Comparison of ENCODE assay signal across 9 cellular contexts in genomic region chr10:72567884-72568283, GRCh38. TPM values are rescaled to one million over a fixed set of nuclear protein-coding genes. Genes with fewer than 3 reads are reported as not detected.
DNase-seq lines count a peak whose midpoint lies in the region; ATAC-seq and TF ChIP-seq lines count a peak whose summit lies in the region.
"Had no signal": no experiment of that assay in that cellular context is flagged by ENCODE, and none has a peak within 500 bp of the region (broad histone marks: within the 10 kb centered on the region; RNA-seq: fewer than 3 reads in every experiment).

No MANE protein-coding gene starts in this region.

- H3K36me3 Mint-ChIP-seq in nephron (ENCODE audit: low read depth): peaks cover 29% of the 10 kb centered on the region

- peaks cover 14% of the 10 kb centered on the region for H3K4me1 Mint-ChIP-seq in nephron

- no peak overlapping the region for H3K4me3 ChIP-seq in esophagus squamous epithelium

- no peak for ATAC-seq in GM19467 (IDR thresholded peaks at IDR 0.05; ENCODE audit: unreplicated experiment)

- 40 to 45% methylated on average over 2 of the region's 2 CpGs for WGBS in esophagus squamous epithelium, 2 donors

- DNase-seq in ELR (ENCODE audit: low read depth) (peak; percentile 27), cerebellar cortex (ENCODE audit: low spot score) (peak; percentile 41), UCSD-AML1 (lab: John Stamatoyannopoulos, UW; ENCODE audit: unreplicated experiment) (no peak), esophagus squamous epithelium (lab: John Stamatoyannopoulos, UW) (no peak)
- DNase-seq in activated CD4-positive, alpha-beta T cell treated with anti-CD3 and anti-CD28 coated beads for 48 hours: no peak
- DNase-seq: activated B cell treated with CpG ODN at 0.5 μM for 24 hours had no signal

- intact Hi-C loops in esophagus squamous epithelium (cut with DNase I): no loop called here

- TF ChIP-seq POLR2A in esophagus squamous epithelium (IDR thresholded peaks at IDR 0.05): no peak

- no peaks in the 10 kb centered on the region for H3K9me3 Mint-ChIP-seq in nephron
- H3K9me3 Mint-ChIP-seq: activated B cell treated with CpG ODN at 0.5 μM for 24 hours had no signal

- H3K9me3 ChIP-seq in esophagus squamous epithelium: no peaks in the 10 kb centered on the region

- peaks cover 0 to 36% (median 0%) of the 10 kb centered on the region in 3 donors for H3K36me3 ChIP-seq in esophagus squamous epithelium

- no peaks in the 10 kb centered on the region for H3K4me1 ChIP-seq in esophagus squamous epithelium

- TF ChIP-seq CTCF in LNCAP (IDR thresholded peaks at IDR 0.05): peak; percentile 45
- TF ChIP-seq CTCF in nephron (IDR thresholded peaks at IDR 0.05; ENCODE audit: unreplicated experiment in 3 of 3): peak in 2 of 3 experiments; percentile 27 to 42
- no peak for TF ChIP-seq CTCF in esophagus squamous epithelium (IDR thresholded peaks at IDR 0.05)

- H3K27ac Mint-ChIP-seq in nephron: no peak overlapping the region

- H3K27ac ChIP-seq in esophagus squamous epithelium: no peak overlapping the region

- no peaks in the 10 kb centered on the region for H3K27me3 ChIP-seq in esophagus squamous epithelium

- no peaks in the 10 kb centered on the region for H3K27me3 Mint-ChIP-seq in nephron (ENCODE audit: low read depth)
- H3K27me3 Mint-ChIP-seq: activated B cell treated with CpG ODN at 0.5 μM for 24 hours had no signal

- H3K4me3 Mint-ChIP-seq in nephron: no peak overlapping the region
- H3K4me3 Mint-ChIP-seq: activated B cell treated with CpG ODN at 0.5 μM for 24 hours had no signal

RNA-seq across cellular contexts. Expression of gene MICU1, which starts 58.0 kb away (rescaled TPM):
- total RNA-seq in esophagus squamous epithelium: 10 to 100 TPM; 14.6 to 22.2 (median 20.1) TPM

Comparison
In these comparisons a context has a peak if more than half of its experiments do, and no peak if none do; other contexts are left out.
1. DNase-seq: peak in ELR (single experiment) and cerebellar cortex (single experiment); none in UCSD-AML1 (single experiment), activated CD4-positive, alpha-beta T cell treated with anti-CD3 and anti-CD28 coated beads for 48 hours (single experiment) and esophagus squamous epithelium (single experiment).
2. CTCF ChIP-seq: peak in LNCAP (single experiment) and nephron (2 of 3); none in esophagus squamous epithelium (0 of 6).